ENCODE assay signal across 9 cellular contexts in the genomic region with DNA sequence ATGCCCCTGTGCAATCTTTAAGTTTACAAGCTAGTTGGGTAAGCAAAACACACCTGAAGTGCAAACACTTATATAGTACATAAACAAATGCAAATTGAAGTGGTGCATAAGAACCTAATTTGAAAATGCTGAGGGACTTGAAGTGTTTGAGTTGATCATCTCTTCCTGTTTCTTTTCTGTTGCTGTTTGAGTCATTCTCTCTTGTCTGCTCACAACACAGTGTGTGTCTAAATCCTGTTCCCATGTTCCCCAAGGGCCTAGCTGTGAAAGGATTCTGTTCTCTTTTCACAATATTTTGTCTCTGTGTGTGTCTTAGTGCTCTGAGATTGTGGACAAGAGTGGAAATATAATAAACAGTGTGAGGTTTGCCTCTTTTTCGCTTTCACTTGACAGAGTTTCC. TPM values are rescaled to one million over a fixed set of nuclear protein-coding genes. Genes with fewer than 3 reads are reported as not detected.
DNase-seq lines count a peak whose midpoint lies in the region; ATAC-seq and TF ChIP-seq lines count a peak whose summit lies in the region.
"Had no signal": no experiment of that assay in that cellular context is flagged by ENCODE, and none has a peak within 500 bp of the region (broad histone marks: within the 10 kb centered on the region; RNA-seq: fewer than 3 reads in every experiment).

No MANE protein-coding gene starts in this region.

- TF ChIP-seq CTCF in GM13977 (IDR thresholded peaks at IDR 0.05; ENCODE audit: extremely low read depth, insufficient read depth, missing control alignments) (no peak), tibial artery (IDR thresholded peaks at IDR 0.05) (no peak)

- H3K9me3 ChIP-seq in mesodermal cell (ENCODE audit: control insufficient read depth, low read length) (no peaks in the 10 kb centered on the region), tibial artery (no peaks in the 10 kb centered on the region)

- peak; percentile 65 for ATAC-seq in GM18517 (IDR thresholded peaks at IDR 0.05; ENCODE audit: unreplicated experiment)
- ATAC-seq in GM21619 (IDR thresholded peaks at IDR 0.05; ENCODE audit: unreplicated experiment) = peak; percentile 72
- ATAC-seq in HG03575 (IDR thresholded peaks at IDR 0.05; ENCODE audit: extremely low read depth, insufficient number of reproducible peaks, low FRiP score, unreplicated experiment) = peak; percentile 49

- H3K27ac ChIP-seq in mesodermal cell (ENCODE audit: low read depth, low read length, severe bottlenecking) (peak overlapping the region; percentile 71), tibial artery (no peak overlapping the region)

- in situ Hi-C loops in GM13977 (cut with MboI; ENCODE audit: low pct_unique_long_range_greater_than_20kb, low sequenced_read_pairs, unreplicated experiment) = no loop called here

- whole genome bisulfite sequencing in mesodermal cell (ENCODE audit: insufficient coverage in 2 of 2), 2 experiments = 82% methylated on average over 1 of the region's 1 CpG; no CpG with 5 or more reads in 1 of the 2 experiments

- intact Hi-C loops in tibial artery (cut with DNase I; ENCODE audit: low total_unique reads) = no loop called here

- DNase-seq in GM13977 (ENCODE audit: low spot score) (no peak), ecto neural progenitor cell (ENCODE audit: low spot score) (no peak), tibial artery (no peak)
- no peak for DNase-seq in activated CD4-positive, CD25-positive, alpha-beta regulatory T cell (lab: John Stamatoyannopoulos, UW)

- peaks cover 23% of the 10 kb centered on the region for H3K4me1 ChIP-seq in mesodermal cell (ENCODE audit: control insufficient read depth, insufficient read depth, low read length, poor library complexity, severe bottlenecking)
- no peaks in the 10 kb centered on the region for H3K4me1 ChIP-seq in tibial artery

- H3K36me3 ChIP-seq in mesodermal cell (ENCODE audit: control insufficient read depth, insufficient read depth, low read length) = no peaks in the 10 kb centered on the region
- no peaks in the 10 kb centered on the region for H3K36me3 ChIP-seq in tibial artery

- H3K4me3 ChIP-seq in mesodermal cell (ENCODE audit: extremely low read depth, insufficient read depth, low read length, poor library complexity, severe bottlenecking) (no peak overlapping the region), tibial artery (no peak overlapping the region)

- no peaks in the 10 kb centered on the region for H3K27me3 ChIP-seq in tibial artery

RNA-seq across cellular contexts. Expression of a gene that starts 6.1 kb away (rescaled TPM):
- polyA plus RNA-seq in mesodermal cell (2013, experiment 1 of 2) = not detected
- polyA plus RNA-seq in mesodermal cell (2013, experiment 2 of 2) = 0.56 TPM

RNA-seq across cellular contexts. Expression of a gene that starts 47.1 kb away (rescaled TPM):
- polyA plus RNA-seq in mesodermal cell (2013, experiment 1 of 2) = not detected
- 0.15 TPM for polyA plus RNA-seq in mesodermal cell (2013, experiment 2 of 2)
- polyA plus RNA-seq: liver had no signal
